In the genomic region with DNA sequence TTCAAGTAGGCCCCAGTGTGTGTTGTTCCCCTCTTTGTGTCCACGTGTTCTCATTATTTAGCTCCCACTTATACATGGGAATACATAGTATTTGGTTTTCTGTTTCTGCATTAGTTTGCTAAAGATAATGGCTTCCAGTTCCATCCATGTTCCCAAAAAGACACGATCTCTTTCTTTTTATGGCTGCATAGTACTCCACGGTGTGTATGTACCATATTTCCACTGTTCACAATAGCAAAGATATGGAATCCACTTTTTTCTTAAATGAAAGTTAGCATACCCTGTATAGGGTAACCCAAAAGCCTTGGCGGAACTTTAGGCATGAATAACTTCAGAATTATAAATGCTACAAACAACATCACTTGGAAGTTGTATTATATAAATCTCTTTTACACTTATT, we compare ENCODE assay signal across 1 cellular context.
A peak's percentile ranks its signal among the peaks of the same experiment; 100 is the strongest.
TF ChIP-seq lines count a peak whose summit lies in the region.

No MANE protein-coding gene starts in this region.

TF ChIP-seq in K562, 482 proteins besides CTCF, POLR2A, EP300 and RAD21 (continued from another document):
- TF ChIP-seq, protein P1, sequence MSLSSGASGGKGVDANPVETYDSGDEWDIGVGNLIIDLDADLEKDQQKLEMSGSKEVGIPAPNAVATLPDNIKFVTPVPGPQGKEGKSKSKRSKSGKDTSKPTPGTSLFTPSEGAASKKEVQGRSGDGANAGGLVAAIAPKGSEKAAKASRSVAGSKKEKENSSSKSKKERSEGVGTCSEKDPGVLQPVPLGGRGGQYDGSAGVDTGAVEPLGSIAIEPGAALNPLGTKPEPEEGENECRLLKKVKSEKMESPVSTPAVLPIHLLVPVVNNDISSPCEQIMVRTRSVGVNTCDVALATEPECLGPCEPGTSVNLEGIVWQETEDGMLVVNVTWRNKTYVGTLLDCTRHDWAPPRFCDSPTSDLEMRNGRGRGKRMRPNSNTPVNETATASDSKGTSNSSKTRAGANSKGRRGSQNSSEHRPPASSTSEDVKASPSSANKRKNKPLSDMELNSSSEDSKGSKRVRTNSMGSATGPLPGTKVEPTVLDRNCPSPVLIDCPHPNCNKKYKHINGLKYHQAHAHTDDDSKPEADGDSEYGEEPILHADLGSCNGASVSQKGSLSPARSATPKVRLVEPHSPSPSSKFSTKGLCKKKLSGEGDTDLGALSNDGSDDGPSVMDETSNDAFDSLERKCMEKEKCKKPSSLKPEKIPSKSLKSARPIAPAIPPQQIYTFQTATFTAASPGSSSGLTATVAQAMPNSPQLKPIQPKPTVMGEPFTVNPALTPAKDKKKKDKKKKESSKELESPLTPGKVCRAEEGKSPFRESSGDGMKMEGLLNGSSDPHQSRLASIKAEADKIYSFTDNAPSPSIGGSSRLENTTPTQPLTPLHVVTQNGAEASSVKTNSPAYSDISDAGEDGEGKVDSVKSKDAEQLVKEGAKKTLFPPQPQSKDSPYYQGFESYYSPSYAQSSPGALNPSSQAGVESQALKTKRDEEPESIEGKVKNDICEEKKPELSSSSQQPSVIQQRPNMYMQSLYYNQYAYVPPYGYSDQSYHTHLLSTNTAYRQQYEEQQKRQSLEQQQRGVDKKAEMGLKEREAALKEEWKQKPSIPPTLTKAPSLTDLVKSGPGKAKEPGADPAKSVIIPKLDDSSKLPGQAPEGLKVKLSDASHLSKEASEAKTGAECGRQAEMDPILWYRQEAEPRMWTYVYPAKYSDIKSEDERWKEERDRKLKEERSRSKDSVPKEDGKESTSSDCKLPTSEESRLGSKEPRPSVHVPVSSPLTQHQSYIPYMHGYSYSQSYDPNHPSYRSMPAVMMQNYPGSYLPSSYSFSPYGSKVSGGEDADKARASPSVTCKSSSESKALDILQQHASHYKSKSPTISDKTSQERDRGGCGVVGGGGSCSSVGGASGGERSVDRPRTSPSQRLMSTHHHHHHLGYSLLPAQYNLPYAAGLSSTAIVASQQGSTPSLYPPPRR (CRISPR knock-in tag; IDR thresholded peaks at IDR 0.05; ENCODE audit: borderline replicate concordance) = no peak
- TF ChIP-seq, protein P2, sequence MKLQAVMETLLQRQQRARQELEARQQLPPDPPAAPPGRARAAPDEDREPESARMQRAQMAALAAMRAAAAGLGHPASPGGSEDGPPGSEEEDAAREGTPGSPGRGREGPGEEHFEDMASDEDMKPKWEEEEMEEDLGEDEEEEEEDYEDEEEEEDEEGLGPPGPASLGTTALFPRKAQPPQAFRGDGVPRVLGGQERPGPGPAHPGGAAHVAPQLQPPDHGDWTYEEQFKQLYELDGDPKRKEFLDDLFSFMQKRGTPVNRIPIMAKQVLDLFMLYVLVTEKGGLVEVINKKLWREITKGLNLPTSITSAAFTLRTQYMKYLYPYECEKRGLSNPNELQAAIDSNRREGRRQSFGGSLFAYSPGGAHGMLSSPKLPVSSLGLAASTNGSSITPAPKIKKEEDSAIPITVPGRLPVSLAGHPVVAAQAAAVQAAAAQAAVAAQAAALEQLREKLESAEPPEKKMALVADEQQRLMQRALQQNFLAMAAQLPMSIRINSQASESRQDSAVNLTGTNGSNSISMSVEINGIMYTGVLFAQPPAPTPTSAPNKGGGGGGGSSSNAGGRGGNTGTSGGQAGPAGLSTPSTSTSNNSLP (IDR thresholded peaks at IDR 0.05; ENCODE audit: borderline replicate concordance, low read depth, low read length) = no peak
- no peak for TF ChIP-seq EHMT2 (IDR thresholded peaks at IDR 0.05)
- peak; percentile 44; the same call in 1 of the 2 replicates for TF ChIP-seq PTRF (tag; IDR thresholded peaks at IDR 0.05)
- TF ChIP-seq BCOR (IDR thresholded peaks at IDR 0.05) = 0 out of 2 replicates have a peak, but pooled peaks have one; percentile 46
- no peak for TF ChIP-seq BRF1 (IDR thresholded peaks at IDR 0.05; ENCODE audit: borderline replicate concordance, extremely low read depth, insufficient read length)
- TF ChIP-seq, protein P3, sequence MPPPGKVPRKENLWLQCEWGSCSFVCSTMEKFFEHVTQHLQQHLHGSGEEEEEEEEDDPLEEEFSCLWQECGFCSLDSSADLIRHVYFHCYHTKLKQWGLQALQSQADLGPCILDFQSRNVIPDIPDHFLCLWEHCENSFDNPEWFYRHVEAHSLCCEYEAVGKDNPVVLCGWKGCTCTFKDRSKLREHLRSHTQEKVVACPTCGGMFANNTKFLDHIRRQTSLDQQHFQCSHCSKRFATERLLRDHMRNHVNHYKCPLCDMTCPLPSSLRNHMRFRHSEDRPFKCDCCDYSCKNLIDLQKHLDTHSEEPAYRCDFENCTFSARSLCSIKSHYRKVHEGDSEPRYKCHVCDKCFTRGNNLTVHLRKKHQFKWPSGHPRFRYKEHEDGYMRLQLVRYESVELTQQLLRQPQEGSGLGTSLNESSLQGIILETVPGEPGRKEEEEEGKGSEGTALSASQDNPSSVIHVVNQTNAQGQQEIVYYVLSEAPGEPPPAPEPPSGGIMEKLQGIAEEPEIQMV (tag; conservative IDR thresholded peaks at IDR 0.05; ENCODE audit: low read depth) = 0 out of 2 replicates have a peak, but pooled peaks have one; percentile 12
- TF ChIP-seq RBM25 (IDR thresholded peaks at IDR 0.05; ENCODE audit: low read depth, low read length, severe bottlenecking) = peak; percentile 51
- TF ChIP-seq, protein P4, sequence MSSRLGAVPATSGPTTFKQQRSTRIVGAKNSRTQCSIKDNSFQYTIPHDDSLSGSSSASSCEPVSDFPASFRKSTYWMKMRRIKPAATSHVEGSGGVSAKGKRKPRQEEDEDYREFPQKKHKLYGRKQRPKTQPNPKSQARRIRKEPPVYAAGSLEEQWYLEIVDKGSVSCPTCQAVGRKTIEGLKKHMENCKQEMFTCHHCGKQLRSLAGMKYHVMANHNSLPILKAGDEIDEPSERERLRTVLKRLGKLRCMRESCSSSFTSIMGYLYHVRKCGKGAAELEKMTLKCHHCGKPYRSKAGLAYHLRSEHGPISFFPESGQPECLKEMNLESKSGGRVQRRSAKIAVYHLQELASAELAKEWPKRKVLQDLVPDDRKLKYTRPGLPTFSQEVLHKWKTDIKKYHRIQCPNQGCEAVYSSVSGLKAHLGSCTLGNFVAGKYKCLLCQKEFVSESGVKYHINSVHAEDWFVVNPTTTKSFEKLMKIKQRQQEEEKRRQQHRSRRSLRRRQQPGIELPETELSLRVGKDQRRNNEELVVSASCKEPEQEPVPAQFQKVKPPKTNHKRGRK (tag; IDR thresholded peaks at IDR 0.05) = peak; percentile 23; the same call in 1 of the 2 replicates
- peak; percentile 30; the same call in 1 of the 2 replicates for TF ChIP-seq ZNF507 (tag; conservative IDR thresholded peaks at IDR 0.05)
